31 cellular contexts compared by ENCODE assay signal in genomic region chr10:126438407-126438783, GRCh38.
"Had no signal": no experiment of that assay in that cellular context is flagged by ENCODE, and none has a peak within 500 bp of the region (broad histone marks: within the 10 kb centered on the region; RNA-seq: fewer than 3 reads in every experiment).

No MANE protein-coding gene starts in this region.

- H3K27ac ChIP-seq: KMS-11 had no signal

- H3K4me3 ChIP-seq: MG63 had no signal

- H3K9me3 ChIP-seq: MG63 had no signal

- H3K27me3 ChIP-seq: MG63 had no signal

- H3K4me2 ChIP-seq: KMS-11 had no signal

- DNase-seq: Karpas-422, Kasumi-1, KG1, MG63, MM.1S, MV-4-11, NCI-H1048, NCI-H1092, NCI-H1092 treated with DMSO at 0.1 percent for 48 hours, NCI-H1105, NCI-H1105 treated with DMSO at 0.1 percent for 48 hours, NCI-H1417 treated with DMSO at 0.1 percent for 48 hours, NCI-H1436, NCI-H1436 treated with DMSO at 0.1 percent for 48 hours, NCI-H1694, NCI-H1694 treated with DMSO at 0.1 percent for 48 hours, NCI-H187, NCI-H187 treated with DMSO at 0.1 percent for 48 hours, NCI-H1930, NCI-H2029, NCI-H2029 treated with DMSO at 0.1 percent for 48 hours, NCI-H2081 treated with DMSO at 0.1 percent for 48 hours, NCI-H2107, NCI-H2171, NCI-H2171 treated with DMSO at 0.1 percent for 48 hours, NCI-H2227 treated with DMSO at 0.1 percent for 48 hours, NCI-H226, NCI-H446, NCI-H446 treated with DMSO at 0.1 percent for 48 hours, NCI-H510A had no signal

- H3K9ac ChIP-seq: KMS-11 had no signal

- H3K36me3 ChIP-seq: MG63 had no signal
